ENCODE assay signal across 10 cellular contexts in the genomic region with DNA sequence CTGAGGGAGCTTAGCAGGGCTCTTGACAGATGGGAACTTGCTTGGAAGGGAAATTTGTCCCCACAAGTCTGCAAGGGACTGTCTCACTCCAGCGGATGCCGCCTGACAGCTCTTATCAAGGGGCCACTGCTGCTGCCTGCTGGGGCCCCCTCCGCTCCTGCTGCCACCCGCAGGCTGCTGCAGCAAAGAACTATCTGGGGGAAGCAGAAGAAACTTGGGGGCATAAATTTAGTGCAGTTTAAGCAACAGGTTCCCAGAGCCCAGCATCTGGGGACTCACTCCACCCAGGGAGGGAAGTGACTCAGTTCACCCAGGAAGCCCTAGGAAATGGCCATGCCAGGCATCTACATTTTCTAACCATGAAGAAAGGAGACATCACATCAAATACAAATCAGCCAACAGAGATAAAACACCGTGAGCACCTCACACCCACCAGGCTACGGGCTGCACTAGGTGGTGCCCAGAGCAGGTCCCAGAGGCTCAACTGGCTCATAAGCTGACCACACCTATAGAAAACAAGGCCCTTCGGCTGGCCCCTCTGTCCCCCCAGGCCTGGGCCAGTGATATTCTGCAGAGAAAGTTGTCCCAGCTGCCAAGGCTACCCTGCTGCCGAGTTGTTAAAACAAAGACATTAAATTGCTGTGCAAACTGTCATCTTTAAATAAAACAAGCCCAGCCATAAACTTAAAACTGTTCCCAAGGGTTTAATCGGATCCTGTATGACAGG. TPM values are rescaled to one million over a fixed set of nuclear protein-coding genes. Genes with fewer than 3 reads are reported as not detected.
DNase-seq lines count a peak whose midpoint lies in the region; ATAC-seq and TF ChIP-seq lines count a peak whose summit lies in the region.
"Had no signal": no experiment of that assay in that cellular context is flagged by ENCODE, and none has a peak within 500 bp of the region (broad histone marks: within the 10 kb centered on the region; RNA-seq: fewer than 3 reads in every experiment).

No MANE protein-coding gene starts in this region.

- no peaks in the 10 kb centered on the region for H3K36me3 ChIP-seq in PC-3 (ENCODE audit: low read depth, low read length)
- H3K36me3 ChIP-seq: breast epithelium had no signal

- H3K4me3 Mint-ChIP-seq in activated naive CD4-positive, alpha-beta T cell treated with anti-CD3 and anti-CD28 coated beads, Interleukin-2, amount 50 U/mL, for 24 hours: peak overlapping the region; percentile 88
- H3K4me3 Mint-ChIP-seq in neural crest cell: peak overlapping the region; percentile 16

- H3K27ac ChIP-seq in PC-3 (ENCODE audit: low read length): peak overlapping the region; percentile 58

- H3K9ac ChIP-seq in PC-3 (ENCODE audit: low read length): peak overlapping the region; percentile 17

- DNase-seq in ELR (ENCODE audit: low read depth): peak; percentile 67
- DNase-seq in PC-3: peak; percentile 31
- DNase-seq in neural crest cell (ENCODE audit: low read depth, low spot score): no peak
- DNase-seq in NCI-H524 treated with DMSO at 0.1 percent for 48 hours (lab: John Stamatoyannopoulos, UW): no peak
- no peak for DNase-seq in Right ventricle myocardium superior
- DNase-seq: kidney had no signal

- POLR2A ChIA-PET in PC-3 (lab: Charles Lee; ENCODE audit: unreplicated experiment): no interaction called here

- H3K4me1 ChIP-seq in PC-3 (ENCODE audit: insufficient read depth, low read length): peaks cover 28% of the 10 kb centered on the region
- H3K4me1 ChIP-seq: breast epithelium had no signal

- H4K20me1 ChIP-seq in PC-3 (ENCODE audit: low read length): no peaks in the 10 kb centered on the region

- BruUV-seq in PC-3 (replicated peaks; lab: Mats Ljungman, UMichigan): no TSS peak

- peak overlapping the region; percentile 33 for H2AFZ ChIP-seq in PC-3 (ENCODE audit: low read length)

- CTCF ChIA-PET in PC-3 (lab: Charles Lee): no interaction called here

- H3F3A ChIP-seq in PC-3 (ENCODE audit: low read length, unreplicated experiment): no peaks in the 10 kb centered on the region

- no peaks in the 10 kb centered on the region for H3K27me3 ChIP-seq in PC-3 (ENCODE audit: low read length)
- H3K27me3 ChIP-seq: breast epithelium had no signal

- intact Hi-C loops in PC-3 (cut with micrococcal nuclease): no loop called here
- intact Hi-C loops in Right ventricle myocardium superior (cut with DNase I): no loop called here

- H3K9me3 Mint-ChIP-seq in activated naive CD4-positive, alpha-beta T cell treated with anti-CD3 and anti-CD28 coated beads, Interleukin-2, amount 50 U/mL, for 24 hours: no peaks in the 10 kb centered on the region
- no peaks in the 10 kb centered on the region for H3K9me3 Mint-ChIP-seq in neural crest cell

- peak overlapping the region; percentile 90 for H3K27ac Mint-ChIP-seq in activated naive CD4-positive, alpha-beta T cell treated with anti-CD3 and anti-CD28 coated beads, Interleukin-2, amount 50 U/mL, for 24 hours
- no peak overlapping the region for H3K27ac Mint-ChIP-seq in neural crest cell (ENCODE audit: unreplicated experiment)

- ATAC-seq in PC-3 (no peak), HG02938 (IDR thresholded peaks at IDR 0.05; ENCODE audit: unreplicated experiment) (no peak), GM18511 (IDR thresholded peaks at IDR 0.05; ENCODE audit: unreplicated experiment) (no peak), Right ventricle myocardium superior (ENCODE audit: poor library complexity) (no peak)

- no peaks in the 10 kb centered on the region for H3K27me3 Mint-ChIP-seq in activated naive CD4-positive, alpha-beta T cell treated with anti-CD3 and anti-CD28 coated beads, Interleukin-2, amount 50 U/mL, for 24 hours
- peaks cover 41% of the 10 kb centered on the region for H3K27me3 Mint-ChIP-seq in neural crest cell (ENCODE audit: low read depth)

- H3K4me1 Mint-ChIP-seq in activated naive CD4-positive, alpha-beta T cell treated with anti-CD3 and anti-CD28 coated beads, Interleukin-2, amount 50 U/mL, for 24 hours: peaks cover 66% of the 10 kb centered on the region
- peaks cover 35% of the 10 kb centered on the region for H3K4me1 Mint-ChIP-seq in neural crest cell

- no peak for TF ChIP-seq CTCF in PC-3 (conservative IDR thresholded peaks at IDR 0.05; ENCODE audit: low read depth, low read length)
- TF ChIP-seq CTCF in neural crest cell (conservative IDR thresholded peaks at IDR 0.05): no peak

- no peaks in the 10 kb centered on the region for H3K9me3 ChIP-seq in PC-3 (ENCODE audit: low read length)
- H3K9me3 ChIP-seq: breast epithelium had no signal

- H3K4me3 ChIP-seq in PC-3 (ENCODE audit: low read length): peak overlapping the region; percentile 25
- H3K4me3 ChIP-seq: breast epithelium had no signal

- H3K36me3 Mint-ChIP-seq in activated naive CD4-positive, alpha-beta T cell treated with anti-CD3 and anti-CD28 coated beads, Interleukin-2, amount 50 U/mL, for 24 hours: peaks cover 13% of the 10 kb centered on the region
- no peaks in the 10 kb centered on the region for H3K36me3 Mint-ChIP-seq in neural crest cell (ENCODE audit: low read depth)

- H3K9me2 ChIP-seq in PC-3 (replicated peaks; ENCODE audit: low read length): no peaks in the 10 kb centered on the region

- H3K79me2 ChIP-seq in PC-3 (ENCODE audit: low read length): peaks cover 76% of the 10 kb centered on the region

- peak overlapping the region; percentile 81 for H3K4me2 ChIP-seq in PC-3 (ENCODE audit: low read length)

RNA-seq across cellular contexts. Expression of a gene that starts 3.7 kb away (rescaled TPM):
- total RNA-seq in PC-3 (2014; rRNA removed) (22.0 and 27.6 TPM in 2 replicates), neural crest cell (9.5 and 10.6 TPM in 2 replicates), Right ventricle myocardium superior (4.8 TPM)

RNA-seq across cellular contexts. Expression of a gene that starts 58.0 kb away (rescaled TPM):
- total RNA-seq in PC-3 (2014; rRNA removed) (42.8 and 46.6 TPM in 2 replicates), neural crest cell (176 and 188 TPM in 2 replicates), Right ventricle myocardium superior (75.1 TPM)

Comparison
In these comparisons a context has a peak if more than half of its experiments do, and no peak if none do; other contexts are left out.
1. DNase-seq: peak in ELR (single experiment) and PC-3 (single experiment); none in neural crest cell (single experiment), NCI-H524 treated with DMSO at 0.1 percent for 48 hours (single experiment) and Right ventricle myocardium superior (single experiment).